ENCODE assay signal across 13 cellular contexts in genomic region chr2:174666786-174667369, GRCh38.
DNase-seq lines count a peak whose midpoint lies in the region; ATAC-seq and TF ChIP-seq lines count a peak whose summit lies in the region.
"Had no signal": no experiment of that assay in that cellular context is flagged by ENCODE, and none has a peak within 500 bp of the region (broad histone marks: within the 10 kb centered on the region; RNA-seq: fewer than 3 reads in every experiment).

No MANE protein-coding gene starts in this region.

- CTCF ChIA-PET in activated CD8-positive, alpha-beta T cell treated with anti-CD3 and anti-CD28 coated beads, Interleukin-2, amount 10 ng/mL, durations not matched to agents 7 days and 5 days (lab: Charles Lee): interaction anchor here (1.1 to 3.4 kb wide), 10 partner anchors 10 to 89 kb away, joined by 3 to 11 read pairs (median 4); no protein-coding TSS in a partner anchor
- CTCF ChIA-PET in GM10248 (lab: Yijun Ruan, JAX): interaction anchor here (1.0 to 3.8 kb wide), 10 partner anchors 10 to 42 kb away, joined by 3 to 18 read pairs (median 6); no protein-coding TSS in a partner anchor

- no peak for TF ChIP-seq CTCF in left lung (IDR thresholded peaks at IDR 0.05)
- no peak for TF ChIP-seq CTCF in GM10248 (IDR thresholded peaks at IDR 0.05; ENCODE audit: control extremely low read depth, extremely low read depth, low read depth, missing control alignments)

- H3K27ac Mint-ChIP-seq in activated CD8-positive, alpha-beta T cell treated with anti-CD3 and anti-CD28 coated beads, Interleukin-2, amount 10 ng/mL, durations not matched to agents 7 days and 5 days: peak overlapping the region; percentile 26
- H3K27ac Mint-ChIP-seq: activated CD4-positive, alpha-beta memory T cell treated with anti-CD3 and anti-CD28 coated beads, Interleukin-2, amount 10 ng/mL, durations not matched to agents 7 days and 5 days; activated naive CD4-positive, alpha-beta T cell treated with anti-CD3 and anti-CD28 coated beads, Interleukin-2, amount 50 U/mL, for 24 hours had no signal

- no peak for ATAC-seq in activated CD8-positive, alpha-beta T cell treated with anti-CD3 and anti-CD28 coated beads, Interleukin-2, amount 10 ng/mL, durations not matched to agents 7 days and 5 days
- no peak for ATAC-seq in left lung
- ATAC-seq in activated T-cell treated with anti-CD3 and anti-CD28 coated beads, Interleukin-2, amount 50 U/mL, for 4 hours: no peak
- no peak for ATAC-seq in HG03354 (IDR thresholded peaks at IDR 0.05; ENCODE audit: poor library complexity, severe bottlenecking, unreplicated experiment)

- H3K9ac ChIP-seq in HUES48 (ENCODE audit: low read depth, low read length): no peak overlapping the region

- intact Hi-C loops in left lung (cut with DNase I): no loop called here

- no peak overlapping the region for H3K4me3 ChIP-seq in HUES48 (ENCODE audit: low read depth, low read length)
- H3K4me3 ChIP-seq in left lung: no peak overlapping the region
- H3K4me3 ChIP-seq in skin epidermis: no peak overlapping the region
- H3K4me3 ChIP-seq: MG63 had no signal

- H3K4me1 ChIP-seq in HUES48 (ENCODE audit: control insufficient read depth, insufficient read depth, low read length): peaks cover 9% of the 10 kb centered on the region
- peaks cover 14 to 64% of the 10 kb centered on the region in 2 donors for H3K4me1 ChIP-seq in left lung
- H3K4me1 ChIP-seq: Caco-2 had no signal

- POLR2A ChIA-PET in activated CD8-positive, alpha-beta T cell treated with anti-CD3 and anti-CD28 coated beads, Interleukin-2, amount 10 ng/mL, durations not matched to agents 7 days and 5 days (lab: Charles Lee): no interaction called here
- POLR2A ChIA-PET in GM10248 (lab: Yijun Ruan, JAX): no interaction called here

- H3K27me3 ChIP-seq in HUES48 (ENCODE audit: control insufficient read depth, insufficient read depth, low read length): no peaks in the 10 kb centered on the region
- H3K27me3 ChIP-seq in left lung: no peaks in the 10 kb centered on the region
- H3K27me3 ChIP-seq: MG63 had no signal

- peaks cover under 1% of the 10 kb centered on the region; the same call in 1 of the 2 replicates for H3K9me3 ChIP-seq in HUES48 (ENCODE audit: control insufficient read depth, insufficient read depth, low read length)
- peaks cover 0 to 8% of the 10 kb centered on the region in 2 donors for H3K9me3 ChIP-seq in left lung
- H3K9me3 ChIP-seq: MG63 had no signal

- peaks cover 12% of the 10 kb centered on the region for H3K9me3 Mint-ChIP-seq in activated CD8-positive, alpha-beta T cell treated with anti-CD3 and anti-CD28 coated beads, Interleukin-2, amount 10 ng/mL, durations not matched to agents 7 days and 5 days (ENCODE audit: insufficient read depth)
- peaks cover 7% of the 10 kb centered on the region for H3K9me3 Mint-ChIP-seq in activated T-cell treated with anti-CD3 and anti-CD28 coated beads, Interleukin-2, amount 50 U/mL, for 4 hours
- H3K9me3 Mint-ChIP-seq: activated naive CD4-positive, alpha-beta T cell treated with anti-CD3 and anti-CD28 coated beads, Interleukin-2, amount 50 U/mL, for 24 hours had no signal

- H3K36me3 Mint-ChIP-seq in activated CD8-positive, alpha-beta T cell treated with anti-CD3 and anti-CD28 coated beads, Interleukin-2, amount 10 ng/mL, durations not matched to agents 7 days and 5 days (ENCODE audit: low read depth): peaks cover 10% of the 10 kb centered on the region
- H3K36me3 Mint-ChIP-seq in activated T-cell treated with anti-CD3 and anti-CD28 coated beads, Interleukin-2, amount 50 U/mL, for 4 hours (ENCODE audit: insufficient read depth): peaks cover 8% of the 10 kb centered on the region

- H3K27me3 Mint-ChIP-seq in activated CD8-positive, alpha-beta T cell treated with anti-CD3 and anti-CD28 coated beads, Interleukin-2, amount 10 ng/mL, durations not matched to agents 7 days and 5 days (ENCODE audit: low read depth): no peaks in the 10 kb centered on the region
- H3K27me3 Mint-ChIP-seq in activated T-cell treated with anti-CD3 and anti-CD28 coated beads, Interleukin-2, amount 50 U/mL, for 4 hours (ENCODE audit: low read depth): no peaks in the 10 kb centered on the region
- H3K27me3 Mint-ChIP-seq: activated CD4-positive, alpha-beta memory T cell treated with anti-CD3 and anti-CD28 coated beads, Interleukin-2, amount 10 ng/mL, durations not matched to agents 7 days and 5 days; activated naive CD4-positive, alpha-beta T cell treated with anti-CD3 and anti-CD28 coated beads, Interleukin-2, amount 50 U/mL, for 24 hours had no signal

- H3K36me3 ChIP-seq in HUES48 (ENCODE audit: control insufficient read depth, insufficient read depth, low read length) (no peaks in the 10 kb centered on the region), left lung (no peaks in the 10 kb centered on the region)
- H3K36me3 ChIP-seq: MG63 had no signal

- H3K4me3 Mint-ChIP-seq in activated CD8-positive, alpha-beta T cell treated with anti-CD3 and anti-CD28 coated beads, Interleukin-2, amount 10 ng/mL, durations not matched to agents 7 days and 5 days: no peak overlapping the region
- no peak overlapping the region for H3K4me3 Mint-ChIP-seq in activated T-cell treated with anti-CD3 and anti-CD28 coated beads, Interleukin-2, amount 50 U/mL, for 4 hours
- H3K4me3 Mint-ChIP-seq: activated CD4-positive, alpha-beta memory T cell treated with anti-CD3 and anti-CD28 coated beads, Interleukin-2, amount 10 ng/mL, durations not matched to agents 7 days and 5 days had no signal

- H3K27ac ChIP-seq in HUES48 (ENCODE audit: low read depth, low read length): peak overlapping the region; percentile 36
- H3K27ac ChIP-seq in left lung: peak overlapping the region; percentile 16 to 79
- H3K27ac ChIP-seq in skin epidermis: peak overlapping the region in 18 of 21 experiments; percentile 3 to 75 (median 43)

- H3K4me1 Mint-ChIP-seq in activated CD8-positive, alpha-beta T cell treated with anti-CD3 and anti-CD28 coated beads, Interleukin-2, amount 10 ng/mL, durations not matched to agents 7 days and 5 days (ENCODE audit: low read depth): peaks cover 16% of the 10 kb centered on the region
- H3K4me1 Mint-ChIP-seq in activated T-cell treated with anti-CD3 and anti-CD28 coated beads, Interleukin-2, amount 50 U/mL, for 4 hours (ENCODE audit: low read depth): peaks cover 24% of the 10 kb centered on the region

- no peak for DNase-seq in activated CD8-positive, alpha-beta T cell treated with anti-CD3 and anti-CD28 coated beads, Interleukin-2, amount 10 ng/mL, durations not matched to agents 7 days and 5 days
- no peak for DNase-seq in left lung
- DNase-seq in NCI-H1694 treated with DMSO at 0.1 percent for 48 hours (lab: John Stamatoyannopoulos, UW): no peak
- DNase-seq in activated T-cell treated with anti-CD3 and anti-CD28 coated beads, Interleukin-2, amount 50 U/mL, for 4 hours: no peak
- DNase-seq in GM10248 (ENCODE audit: extremely low spot score): no peak
- DNase-seq: activated CD4-positive, alpha-beta memory T cell treated with anti-CD3 and anti-CD28 coated beads, Interleukin-2, amount 10 ng/mL, durations not matched to agents 7 days and 5 days; Caco-2; MG63; NCI-H526 treated with DMSO at 0.1 percent for 48 hours had no signal
